In the genomic region with DNA sequence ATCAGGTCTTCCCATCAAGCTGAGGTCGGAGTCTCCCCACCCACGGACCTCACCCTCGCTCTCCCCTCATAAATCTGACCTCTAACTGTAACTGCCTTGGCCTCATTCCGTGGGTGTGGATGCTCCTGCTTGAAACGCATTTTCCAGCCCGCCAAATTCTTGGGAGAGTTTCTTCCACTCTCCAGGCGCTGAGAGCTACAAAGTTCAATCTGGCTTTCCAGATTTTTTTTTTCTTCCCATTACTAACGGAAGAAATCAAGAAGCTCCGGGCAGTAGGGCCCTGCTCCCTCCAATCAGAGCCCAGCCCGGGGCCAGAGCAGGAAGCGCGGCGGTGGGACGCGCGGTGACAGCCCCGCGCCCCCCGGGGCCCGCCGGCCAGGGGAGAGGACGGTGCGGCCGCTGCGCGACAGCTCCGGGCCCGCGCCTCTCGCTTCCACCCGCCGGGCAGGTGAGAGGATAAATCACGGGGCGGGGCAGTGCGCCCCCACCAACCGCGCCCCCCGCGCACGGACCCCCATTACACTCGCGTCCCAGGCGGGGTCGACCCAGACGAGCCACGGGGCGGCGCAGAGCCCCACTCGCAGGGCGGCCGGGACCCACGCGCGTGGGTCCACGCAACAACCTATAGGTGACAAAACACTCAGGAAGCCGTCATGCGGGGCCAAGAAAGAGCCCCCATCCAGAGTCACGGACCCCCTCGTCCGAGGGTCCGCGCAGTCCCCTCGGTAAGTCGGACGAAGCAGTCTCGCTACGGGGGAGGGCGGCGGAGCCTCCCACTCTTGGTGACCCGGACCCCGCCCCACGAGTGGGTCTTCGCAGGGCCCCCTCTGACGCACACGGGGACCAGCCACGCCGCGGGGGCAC, we compare ENCODE assay signal across 2 cellular contexts.
TF ChIP-seq lines count a peak whose summit lies in the region.

No MANE protein-coding gene starts in this region.

TF ChIP-seq in HCT116, 20 proteins besides CTCF, POLR2A, EP300 and RAD21:
- TF ChIP-seq YY1 (IDR thresholded peaks at IDR 0.05; ENCODE audit: extremely low read depth, insufficient replicate concordance, low read depth, low read length): no peak
TF ChIP-seq in HCT116: peak in this region for 0.

TF ChIP-seq in endothelial cell of umbilical vein, 7 proteins besides CTCF, POLR2A, EP300 and RAD21:
- no peak for TF ChIP-seq JUN (IDR thresholded peaks at IDR 0.05; ENCODE audit: borderline replicate concordance, insufficient read depth, insufficient read length, low read depth)
- TF ChIP-seq MYC (IDR thresholded peaks at IDR 0.05; ENCODE audit: low read depth, low read length): no peak
- no peak for TF ChIP-seq FOS (IDR thresholded peaks at IDR 0.05; ENCODE audit: borderline replicate concordance, insufficient read depth, low read length)
- TF ChIP-seq POLR2AphosphoS5 (IDR thresholded peaks at IDR 0.05; ENCODE audit: insufficient read depth, low read depth, low read length): no peak
- TF ChIP-seq, protein P1, sequence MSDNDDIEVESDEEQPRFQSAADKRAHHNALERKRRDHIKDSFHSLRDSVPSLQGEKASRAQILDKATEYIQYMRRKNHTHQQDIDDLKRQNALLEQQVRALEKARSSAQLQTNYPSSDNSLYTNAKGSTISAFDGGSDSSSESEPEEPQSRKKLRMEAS (IDR thresholded peaks at IDR 0.05; ENCODE audit: insufficient read depth, insufficient read length): no peak
- TF ChIP-seq GATA2 (IDR thresholded peaks at IDR 0.05; ENCODE audit: insufficient read depth, insufficient read length, low read depth, low read length): no peak
- TF ChIP-seq EZH2 (IDR thresholded peaks at IDR 0.05; ENCODE audit: borderline replicate concordance, low read depth, low read length, severe bottlenecking): no peak
